10 cellular contexts compared by ENCODE assay signal in the genomic region with DNA sequence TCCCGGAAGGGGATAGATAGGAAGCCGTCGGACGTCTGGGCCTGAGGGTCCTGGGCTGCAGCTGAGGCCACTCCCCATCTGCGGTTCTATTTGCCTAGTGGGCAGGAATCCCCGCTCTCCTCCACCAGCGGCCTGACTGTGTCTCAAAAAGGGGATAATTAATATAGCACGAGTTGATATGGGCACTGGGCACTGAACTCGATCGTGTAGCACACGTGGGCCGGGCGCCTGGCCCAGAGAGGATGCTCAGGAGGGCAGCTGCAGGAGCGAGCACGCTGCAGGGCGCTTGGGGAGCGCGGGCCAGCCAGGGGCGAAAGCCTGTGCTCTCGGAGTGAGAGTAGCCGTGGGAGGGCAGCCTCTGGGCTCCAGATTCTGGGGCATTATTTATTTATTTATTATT. TPM values are rescaled to one million over a fixed set of nuclear protein-coding genes. Genes with fewer than 3 reads are reported as not detected.
A peak's percentile ranks its signal among the peaks of the same experiment; 100 is the strongest.
DNase-seq lines count a peak whose midpoint lies in the region; ATAC-seq, FAIRE-seq and TF ChIP-seq lines count a peak whose summit lies in the region.
"Had no signal": no experiment of that assay in that cellular context is flagged by ENCODE, and none has a peak within 500 bp of the region (broad histone marks: within the 10 kb centered on the region; RNA-seq: fewer than 3 reads in every experiment).

No MANE protein-coding gene starts in this region.

- no peak for TF ChIP-seq POLR2A in HepG2 (IDR thresholded peaks at IDR 0.05; ENCODE audit: insufficient read depth in 1 of 2, low read depth in 2 of 2, low read length in 2 of 2)
- TF ChIP-seq POLR2A in right lobe of liver (IDR thresholded peaks at IDR 0.05) = no peak

- BruUV-seq in HepG2 (replicated peaks; lab: Mats Ljungman, UMichigan) = no TSS peak

- H3K36me3 ChIP-seq in HepG2 (replicated peaks in 1 of 2; ENCODE audit: control insufficient read depth in 1 of 2, insufficient read depth in 2 of 2, low read length in 2 of 2) = no peaks in the 10 kb centered on the region
- no peaks in the 10 kb centered on the region for H3K36me3 ChIP-seq in right lobe of liver
- peaks cover 12% of the 10 kb centered on the region for H3K36me3 ChIP-seq in SJSA1
- H3K36me3 ChIP-seq: BLaER1 treated with 17β-estradiol and CSF1 and Interleukin-3, amounts not matched to agents 10 nM and 100 nM had no signal

- no peaks in the 10 kb centered on the region for H3K36me3 Mint-ChIP-seq in nephron (ENCODE audit: low read depth)

- H3K27me3 Mint-ChIP-seq in nephron (ENCODE audit: low read depth) = peaks cover 98% of the 10 kb centered on the region

- CTCF ChIA-PET in HepG2 (lab: Yijun Ruan, JAX; ENCODE audit: low intra/inter-chr PET ratio, low total read pairs) = interaction anchor here (0.8 to 2.1 kb wide), 3 partner anchors 240 to 411 kb away, joined by 3 to 15 read pairs (median 8); no protein-coding TSS in a partner anchor

- H3K27ac Mint-ChIP-seq in nephron = no peak overlapping the region
- H3K27ac Mint-ChIP-seq: CD4-positive, alpha-beta T cell had no signal

- ATAC-seq in HepG2 (no peak), right lobe of liver (no peak), HG03095 (IDR thresholded peaks at IDR 0.05; ENCODE audit: unreplicated experiment) (no peak)

- H3K4me3 Mint-ChIP-seq in nephron = peak overlapping the region in 2 of 3 experiments; percentile 55 to 72
- H3K4me3 Mint-ChIP-seq: CD4-positive, alpha-beta T cell had no signal

- in situ Hi-C loops in HepG2 (cut with HindIII; ENCODE audit: extremely low pct_ligation_motif_present, low pct_unique_long_range_greater_than_20kb) = loop anchor here (5.0 kb wide), 1 partner anchor 400 kb away; no protein-coding TSS in a partner anchor

- no peak for TF ChIP-seq RAD21 in HepG2 (CRISPR knock-in tag; IDR thresholded peaks at IDR 0.05)

- peaks cover 3% of the 10 kb centered on the region; the same call in 1 of the 2 replicates for H4K20me1 ChIP-seq in HepG2 (ENCODE audit: insufficient read depth, low read length)

- no peak overlapping the region for H3K4me3 ChIP-seq in HepG2 (replicated peaks in 1 of 3; ENCODE audit: insufficient read depth in 1 of 3, low read depth in 2 of 3, low read length in 3 of 3)
- no peak overlapping the region for H3K4me3 ChIP-seq in right lobe of liver
- H3K4me3 ChIP-seq in SJSA1 = no peak overlapping the region

- H2AFZ ChIP-seq in HepG2 (ENCODE audit: low read length) = no peak overlapping the region

- intact Hi-C loops in HepG2 (cut with micrococcal nuclease; ENCODE audit: unreplicated experiment) (no loop called here), right lobe of liver (cut with DNase I) (no loop called here)

- TF ChIP-seq EP300 in HepG2 (IDR thresholded peaks at IDR 0.05; ENCODE audit: low read depth in 2 of 2, low read length in 2 of 2) (no peak), HepG2 (CRISPR knock-in tag; IDR thresholded peaks at IDR 0.05; ENCODE audit: borderline replicate concordance) (no peak)

- H3K27ac ChIP-seq in HepG2 (ENCODE audit: extremely low read length, insufficient read depth, low read length) = no peak overlapping the region
- H3K27ac ChIP-seq in right lobe of liver = no peak overlapping the region
- 0 out of 2 replicates have a peak overlapping the region, but pooled peaks have one; percentile 98 for H3K27ac ChIP-seq in SJSA1
- H3K27ac ChIP-seq: BLaER1 treated with 17β-estradiol and CSF1 and Interleukin-3, amounts not matched to agents 10 nM and 100 nM had no signal

- DNase-seq in HepG2 (ENCODE audit: low spot score) (no peak), right lobe of liver (no peak), SJSA1 (ENCODE audit: low read depth in 1 of 2, low spot score in 2 of 2) (no peak), RKO (ENCODE audit: low spot score) (no peak)
- DNase-seq in effector CD4-positive, alpha-beta T cell = no peak
- DNase-seq: CD4-positive, alpha-beta T cell had no signal

- H3K27me3 ChIP-seq in HepG2 (ENCODE audit: control insufficient read depth in 1 of 2, insufficient read depth in 2 of 2, low read length in 2 of 2) (peaks cover 16 to 74% of the 10 kb centered on the region in 2 experiments; a peak in 4 of 5 replicates), right lobe of liver (peaks cover 0 to 48% of the 10 kb centered on the region in 2 donors), SJSA1 (replicated peaks) (no peaks in the 10 kb centered on the region)

- no peaks in the 10 kb centered on the region for H3K79me2 ChIP-seq in HepG2 (ENCODE audit: insufficient read depth, low read length)

- TF ChIP-seq CTCF in HepG2 (CRISPR knock-in tag; IDR thresholded peaks at IDR 0.05) (no peak), right lobe of liver (IDR thresholded peaks at IDR 0.05) (no peak), nephron (IDR thresholded peaks at IDR 0.05; ENCODE audit: unreplicated experiment in 3 of 3) (no peak)

- FAIRE-seq in HepG2 (lab: Jason Lieb, UNC) = no peak
- FAIRE-seq: GM18507 had no signal

- H3K4me1 Mint-ChIP-seq in nephron = peaks cover 25% of the 10 kb centered on the region

- 0 out of 2 replicates have a peak, but pooled peaks cover 9% of the 10 kb centered on the region for H3K4me1 ChIP-seq in HepG2 (ENCODE audit: insufficient read depth, low read length)
- H3K4me1 ChIP-seq in right lobe of liver = peaks cover 0 to 18% (median 0%) of the 10 kb centered on the region in 4 donors
- H3K4me1 ChIP-seq in SJSA1 (replicated peaks) = peaks cover 68% of the 10 kb centered on the region

- H3K9me3 Mint-ChIP-seq in nephron = no peaks in the 10 kb centered on the region
- H3K9me3 Mint-ChIP-seq: CD4-positive, alpha-beta T cell had no signal

- H3K4me2 ChIP-seq in HepG2 (ENCODE audit: low read depth, low read length) = no peak overlapping the region

- POLR2A ChIA-PET in HepG2 (lab: Yijun Ruan, JAX) = no interaction called here

- H3K9me3 ChIP-seq in HepG2 (ENCODE audit: low read length) (no peaks in the 10 kb centered on the region), right lobe of liver (no peaks in the 10 kb centered on the region), SJSA1 (replicated peaks) (no peaks in the 10 kb centered on the region)

- 67% methylated on average over 21 of the region's 21 CpGs for WGBS in HepG2 (ENCODE audit: low lambda C conversion rate)
- 27% methylated on average over 7 of the region's 21 CpGs for WGBS in right lobe of liver (ENCODE audit: insufficient coverage, low coverage, low lambda C conversion rate, missing lambda C conversion rate)

- H3K9ac ChIP-seq in HepG2 (ENCODE audit: insufficient read depth, low read depth, low read length) = no peak overlapping the region
- H3K9ac ChIP-seq: BLaER1 treated with 17β-estradiol and CSF1 and Interleukin-3, amounts not matched to agents 10 nM and 100 nM had no signal

TF ChIP-seq in HepG2, 621 proteins besides CTCF, POLR2A, EP300 and RAD21:
- TF ChIP-seq RBM39 (IDR thresholded peaks at IDR 0.05; ENCODE audit: low read depth, low read length, poor library complexity, severe bottlenecking) = peak; percentile 33
- 0 out of 2 replicates have a peak, but pooled peaks have one; percentile 27 for TF ChIP-seq SRY (CRISPR knock-in tag; IDR thresholded peaks at IDR 0.05)
- TF ChIP-seq KLF15 (CRISPR knock-in tag; IDR thresholded peaks at IDR 0.05; ENCODE audit: borderline replicate concordance) = no peak

RNA-seq across cellular contexts. Expression of a gene that starts 8.8 kb away (rescaled TPM):
- not detected in 2 replicates for total RNA-seq in HepG2 (2016; rRNA removed; fragmentation: Illumina TruSeq; extraction: Trizol)
- total RNA-seq in HepG2 (2016; cell fraction: cytosol; rRNA removed; fragmentation: Illumina TruSeq; extraction: Trizol; ENCODE audit: low read depth) = not detected in 2 replicates
- not detected in 2 replicates for total RNA-seq in HepG2 (2016; cell fraction: insoluble cytoplasmic fraction; rRNA removed; fragmentation: Illumina TruSeq; extraction: Trizol)
- total RNA-seq in HepG2 (2016; cell fraction: membrane; rRNA removed; fragmentation: Illumina TruSeq; extraction: Trizol) = not detected in 2 replicates
- not detected in 2 replicates for total RNA-seq in HepG2 (2016; cell fraction: nucleus; rRNA removed; fragmentation: Illumina TruSeq; extraction: Trizol)
- not detected in 2 replicates for polyA plus RNA-seq in HepG2 (2011; rRNA removed)
- polyA plus RNA-seq in HepG2 (2011; cell fraction: cytosol; rRNA removed) = 0.08 TPM in 1 of 2 replicates, not detected in the other
- not detected in 2 replicates for polyA plus RNA-seq in HepG2 (2011; cell fraction: nucleus; rRNA removed)
- not detected in 2 replicates for polyA plus RNA-seq in HepG2 (2012)
- polyA plus RNA-seq in HepG2 (2016; cell fraction: cytosol; fragmentation: Illumina TruSeq; extraction: Trizol; ENCODE audit: low read depth) = not detected in 2 replicates
- polyA plus RNA-seq in HepG2 (2016; cell fraction: insoluble cytoplasmic fraction; fragmentation: Illumina TruSeq; extraction: Trizol; ENCODE audit: low read depth) = not detected in 2 replicates
- polyA plus RNA-seq in HepG2 (2016; cell fraction: membrane; fragmentation: Illumina TruSeq; extraction: Trizol; ENCODE audit: low read depth) = not detected in 2 replicates
- not detected in 2 replicates for polyA plus RNA-seq in HepG2 (2016; cell fraction: nucleus; fragmentation: Illumina TruSeq; extraction: Trizol; ENCODE audit: insufficient read depth, low read depth)
- 0.47 TPM in 1 of 2 replicates, not detected in the other for polyA minus RNA-seq in HepG2 (2011; rRNA and poly(A)+ RNA removed; ENCODE audit: low replicate concordance)
- polyA minus RNA-seq in HepG2 (2011; cell fraction: cytosol; rRNA and poly(A)+ RNA removed) = not detected in 2 replicates
- not detected in 2 replicates for polyA minus RNA-seq in HepG2 (2011; cell fraction: nucleus; rRNA and poly(A)+ RNA removed)
- total RNA-seq in right lobe of liver = not detected
- 13.0 and 18.0 TPM in 2 replicates for total RNA-seq in SJSA1 (2014; rRNA removed; shearing (Covaris generic))
- total RNA-seq: CD4-positive, alpha-beta T cell had no signal

Comparison
In these comparisons a context has a peak if more than half of its experiments do, and no peak if none do; other contexts are left out.
1. RNA of a gene that starts 8.8 kb away (total RNA-seq): 13.0 to 18.0 TPM in SJSA1; not detected in HepG2 and not detected in right lobe of liver; every median in the first group is over 10 times any median in the second.